In the genomic region with DNA sequence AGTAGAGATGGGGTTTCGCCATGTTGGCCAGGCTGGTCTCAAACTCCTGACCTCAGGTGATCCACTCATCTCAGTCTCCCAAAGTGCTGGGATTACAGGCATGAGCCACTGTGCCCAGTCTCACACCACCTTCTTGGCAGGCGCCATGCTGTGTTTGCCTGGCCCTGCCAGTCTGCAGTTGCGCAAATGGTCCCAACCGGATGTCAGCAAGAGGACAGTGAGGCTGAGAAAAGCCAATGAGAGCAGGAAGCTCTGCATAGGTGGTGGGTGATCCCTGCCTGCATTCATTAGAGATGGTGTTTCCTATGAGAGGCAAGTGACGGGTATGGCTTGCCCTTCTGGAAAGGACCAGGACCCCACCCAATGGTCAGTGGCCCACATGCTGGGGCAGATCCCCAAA, we compare ENCODE assay signal across 20 cellular contexts. TPM values are rescaled to one million over a fixed set of nuclear protein-coding genes. Genes with fewer than 3 reads are reported as not detected.
A peak's percentile ranks its signal among the peaks of the same experiment; 100 is the strongest.
DNase-seq lines count a peak whose midpoint lies in the region; ATAC-seq, FAIRE-seq and TF ChIP-seq lines count a peak whose summit lies in the region.
"Had no signal": no experiment of that assay in that cellular context is flagged by ENCODE, and none has a peak within 500 bp of the region (broad histone marks: within the 10 kb centered on the region; RNA-seq: fewer than 3 reads in every experiment).

No MANE protein-coding gene starts in this region.

- ATAC-seq in upper lobe of right lung = peak; percentile 2
- no peak for ATAC-seq in HG02885 (IDR thresholded peaks at IDR 0.05; ENCODE audit: poor library complexity, unreplicated experiment)
- ATAC-seq in HG03354 (IDR thresholded peaks at IDR 0.05; ENCODE audit: poor library complexity, severe bottlenecking, unreplicated experiment) = no peak
- ATAC-seq: GM12878 had no signal

- intact Hi-C loops in MCF 10A (cut with micrococcal nuclease) (no loop called here), mammary epithelial cell (cut with micrococcal nuclease) (no loop called here), endothelial cell of umbilical vein (cut with micrococcal nuclease) (no loop called here), upper lobe of right lung (cut with DNase I) (no loop called here)

- no peak overlapping the region for H3K4me2 ChIP-seq in mammary epithelial cell (ENCODE audit: insufficient read depth, low read depth, low read length)
- H3K4me2 ChIP-seq in endothelial cell of umbilical vein (ENCODE audit: insufficient read depth, low read length) = no peak overlapping the region
- H3K4me2 ChIP-seq: BLaER1, KMS-11 had no signal

- H3K4me1 ChIP-seq in mammary epithelial cell (ENCODE audit: insufficient read depth, low read length) (peaks cover 24% of the 10 kb centered on the region), endothelial cell of umbilical vein (ENCODE audit: control insufficient read depth, extremely low read depth, insufficient read depth, low read length) (peaks cover 85% of the 10 kb centered on the region), muscle layer of duodenum (ENCODE audit: control insufficient read depth in 1 of 2, insufficient read depth in 2 of 2, low read length in 2 of 2) (peaks cover 0 to 3% of the 10 kb centered on the region in 2 donors), upper lobe of right lung (peaks cover 71% of the 10 kb centered on the region)

- H3K36me3 ChIP-seq in mammary epithelial cell (ENCODE audit: insufficient read depth, low read length) (no peaks in the 10 kb centered on the region), endothelial cell of umbilical vein (ENCODE audit: control insufficient read depth in 2 of 2, extremely low read depth in 1 of 2, insufficient read depth in 2 of 2, low read length in 2 of 2) (peaks cover 4 to 17% of the 10 kb centered on the region in 2 experiments), muscle layer of duodenum (ENCODE audit: control insufficient read depth in 1 of 2, insufficient read depth in 2 of 2, low read length in 2 of 2) (no peaks in the 10 kb centered on the region), upper lobe of right lung (no peaks in the 10 kb centered on the region)
- H3K36me3 ChIP-seq: BLaER1 had no signal

- 100% methylated on average over 3 of the region's 5 CpGs for WGBS in mammary epithelial cell (ENCODE audit: low coverage, missing lambda C conversion rate)

- H3K79me2 ChIP-seq in mammary epithelial cell (ENCODE audit: insufficient read depth, low read length) (no peaks in the 10 kb centered on the region), endothelial cell of umbilical vein (ENCODE audit: control insufficient read depth, insufficient read depth, low read length) (no peaks in the 10 kb centered on the region)

- in situ Hi-C loops in mammary epithelial cell (cut with MboI; ENCODE audit: low sequenced_read_pairs in 2 of 2) = no loop called here

- CTCF ChIA-PET in MCF 10A (lab: Yijun Ruan, JAX) = interaction anchor here (0.7 to 1.4 kb wide), 3 partner anchors 12 to 91 kb away, joined by 3 to 8 read pairs (median 3); no protein-coding TSS in a partner anchor
- CTCF ChIA-PET in mammary epithelial cell (lab: Charles Lee; ENCODE audit: low non-redundant PET) = no interaction called here
- CTCF ChIA-PET in endothelial cell of umbilical vein (lab: Charles Lee) = interaction anchor here (0.5 to 1.6 kb wide), 2 partner anchors 12 to 220 kb away, joined by 3 to 7 read pairs; no protein-coding TSS in a partner anchor

- peak overlapping the region; percentile 89 for H3K27ac Mint-ChIP-seq in MCF 10A (ENCODE audit: low read depth, unreplicated experiment)
- H3K27ac Mint-ChIP-seq: activated CD4-positive, alpha-beta T cell treated with anti-CD3 and anti-CD28 coated beads, Interleukin-2, amount 10 ng/mL, durations not matched to agents 7 days and 5 days had no signal

- H3K9me3 Mint-ChIP-seq in MCF 10A (ENCODE audit: unreplicated experiment) = no peaks in the 10 kb centered on the region
- H3K9me3 Mint-ChIP-seq: activated CD4-positive, alpha-beta T cell treated with anti-CD3 and anti-CD28 coated beads, Interleukin-2, amount 10 ng/mL, durations not matched to agents 7 days and 5 days had no signal

- no peak overlapping the region for H3K9ac ChIP-seq in mammary epithelial cell (ENCODE audit: insufficient read depth, low read length)
- H3K9ac ChIP-seq in endothelial cell of umbilical vein (replicated peaks; ENCODE audit: extremely low read depth, insufficient read depth, low read length) = no peak overlapping the region
- H3K9ac ChIP-seq: BLaER1, KMS-11 had no signal

- H4K20me1 ChIP-seq in mammary epithelial cell (ENCODE audit: insufficient read depth, low read length) (no peaks in the 10 kb centered on the region), endothelial cell of umbilical vein (replicated peaks; ENCODE audit: control insufficient read depth, extremely low read depth, insufficient read depth, low read length) (no peaks in the 10 kb centered on the region)
- H4K20me1 ChIP-seq: BLaER1 had no signal

- no peaks in the 10 kb centered on the region for H3K36me3 Mint-ChIP-seq in MCF 10A (ENCODE audit: insufficient read depth, unreplicated experiment)

- no peak for TF ChIP-seq CTCF in MCF 10A (IDR thresholded peaks at IDR 0.05; ENCODE audit: unreplicated experiment)
- TF ChIP-seq CTCF in mammary epithelial cell (conservative IDR thresholded peaks at IDR 0.05 in 1 of 2, IDR thresholded peaks at IDR 0.05 in 1 of 2; ENCODE audit: extremely low read depth in 1 of 2, insufficient read depth in 1 of 2, low read depth in 1 of 2, low read length in 2 of 2) = no peak
- TF ChIP-seq CTCF in endothelial cell of umbilical vein (IDR thresholded peaks at IDR 0.05; ENCODE audit: extremely low read depth in 1 of 2, insufficient read depth in 1 of 2, low read depth in 1 of 2, low read length in 2 of 2) = no peak
- TF ChIP-seq CTCF in upper lobe of right lung (IDR thresholded peaks at IDR 0.05) = no peak

- no peak overlapping the region for H2AFZ ChIP-seq in mammary epithelial cell (ENCODE audit: low read depth, low read length)
- no peak overlapping the region for H2AFZ ChIP-seq in endothelial cell of umbilical vein (ENCODE audit: low read depth, low read length)

- POLR2A ChIA-PET in MCF 10A (lab: Yijun Ruan, JAX) (interaction anchor here (0.9 kb wide), 1 partner anchor 22 kb away, joined by 3 read pairs; no protein-coding TSS in a partner anchor), endothelial cell of umbilical vein (lab: Charles Lee) (no interaction called here)

- H3K27ac ChIP-seq in mammary epithelial cell (ENCODE audit: insufficient read depth, low read depth, low read length) (no peak overlapping the region), endothelial cell of umbilical vein (ENCODE audit: insufficient read depth, low read depth, low read length) (peak overlapping the region; percentile 32), muscle layer of duodenum (ENCODE audit: low read length) (peak overlapping the region; percentile 52), upper lobe of right lung (peak overlapping the region; percentile 65)
- H3K27ac ChIP-seq: BLaER1, KMS-11 had no signal

- H3K9me3 ChIP-seq in mammary epithelial cell (replicated peaks; ENCODE audit: insufficient read depth, low read length) = no peaks in the 10 kb centered on the region
- no peaks in the 10 kb centered on the region for H3K9me3 ChIP-seq in endothelial cell of umbilical vein (replicated peaks; ENCODE audit: control insufficient read depth, insufficient read depth, low read length)
- H3K9me3 ChIP-seq in muscle layer of duodenum (ENCODE audit: control insufficient read depth in 1 of 2, low read length in 2 of 2) = no peaks in the 10 kb centered on the region
- no peaks in the 10 kb centered on the region for H3K9me3 ChIP-seq in upper lobe of right lung
- H3K9me3 ChIP-seq: BLaER1 had no signal

- DNase-seq in MCF 10A (ENCODE audit: unreplicated experiment) = peak; percentile 91
- DNase-seq in mammary epithelial cell = no peak
- DNase-seq in endothelial cell of umbilical vein (ENCODE audit: low read depth, low spot score) = no peak
- no peak for DNase-seq in upper lobe of right lung
- DNase-seq in cortex of kidney (lab: John Stamatoyannopoulos, UW) = no peak
- DNase-seq: activated CD4-positive, alpha-beta T cell treated with anti-CD3 and anti-CD28 coated beads, Interleukin-2, amount 10 ng/mL, durations not matched to agents 7 days and 5 days; activated naive CD4-positive, alpha-beta T cell treated with Interleukin-2 at 50 U/mL for 16 hours; DMS 273 treated with DMSO at 0.1 percent for 48 hours; NCI-H1417 treated with DMSO at 0.1 percent for 48 hours; NCI-H2227 treated with DMSO at 0.1 percent for 48 hours; stimulated activated CD4-positive, alpha-beta T cell treated with anti-CD3 and anti-CD28 coated beads, Interleukin-4, amount 100 ng/mL, for 1 hour had no signal

- no peaks in the 10 kb centered on the region for H3K27me3 ChIP-seq in mammary epithelial cell (ENCODE audit: insufficient read depth, low read length)
- no peaks in the 10 kb centered on the region for H3K27me3 ChIP-seq in endothelial cell of umbilical vein (ENCODE audit: control insufficient read depth in 2 of 2, insufficient read depth in 2 of 2, low read length in 2 of 2)
- no peaks in the 10 kb centered on the region for H3K27me3 ChIP-seq in muscle layer of duodenum (ENCODE audit: low read depth, low read length)
- H3K27me3 ChIP-seq in upper lobe of right lung = no peaks in the 10 kb centered on the region
- H3K27me3 ChIP-seq: BLaER1 had no signal

- FAIRE-seq in endothelial cell of umbilical vein (lab: Jason Lieb, UNC) = no peak
- FAIRE-seq: colon, G401.6, GM12878 had no signal

- dilution Hi-C loops in mammary epithelial cell (cut with HindIII; ENCODE audit: low sequenced_read_pairs) = no loop called here
- dilution Hi-C loops in endothelial cell of umbilical vein (cut with MboI; ENCODE audit: extremely low pct_ligation_motif_present, low sequenced_read_pairs) = no loop called here

- H3K4me3 ChIP-seq in mammary epithelial cell (replicated peaks in 1 of 3; ENCODE audit: insufficient read depth in 1 of 3, low read depth in 2 of 3, low read length in 3 of 3) (no peak overlapping the region), endothelial cell of umbilical vein (replicated peaks in 1 of 3; ENCODE audit: insufficient read depth in 1 of 3, low read depth in 1 of 3, low read length in 3 of 3) (no peak overlapping the region), muscle layer of duodenum (ENCODE audit: low read depth in 1 of 2, low read length in 2 of 2) (no peak overlapping the region), upper lobe of right lung (no peak overlapping the region)
- H3K4me3 ChIP-seq: BLaER1, GM12878 had no signal

- no peaks in the 10 kb centered on the region for H3K9me1 ChIP-seq in endothelial cell of umbilical vein (replicated peaks; ENCODE audit: control insufficient read depth, extremely low read depth, insufficient read depth, low read length)

- no peak for TF ChIP-seq POLR2A in endothelial cell of umbilical vein (IDR thresholded peaks at IDR 0.05; ENCODE audit: low read depth, low read length)

- H3K4me3 Mint-ChIP-seq in MCF 10A (ENCODE audit: unreplicated experiment) = no peak overlapping the region
- H3K4me3 Mint-ChIP-seq: activated CD4-positive, alpha-beta T cell treated with anti-CD3 and anti-CD28 coated beads, Interleukin-2, amount 10 ng/mL, durations not matched to agents 7 days and 5 days had no signal

- BruUV-seq in MCF 10A (replicated peaks; lab: Mats Ljungman, UMichigan) (no TSS peak), mammary epithelial cell (replicated peaks; lab: Mats Ljungman, UMichigan) (no TSS peak), endothelial cell of umbilical vein (replicated peaks; lab: Mats Ljungman, UMichigan) (no TSS peak)

- H3K27me3 Mint-ChIP-seq in MCF 10A (ENCODE audit: insufficient read depth, unreplicated experiment) = no peaks in the 10 kb centered on the region
- H3K27me3 Mint-ChIP-seq: activated CD4-positive, alpha-beta T cell treated with anti-CD3 and anti-CD28 coated beads, Interleukin-2, amount 10 ng/mL, durations not matched to agents 7 days and 5 days had no signal

- H3K4me1 Mint-ChIP-seq in MCF 10A (ENCODE audit: insufficient read depth, unreplicated experiment) = peaks cover 42% of the 10 kb centered on the region

RNA-seq across cellular contexts. Expression of gene PECAM1, which starts 59.3 kb away (rescaled TPM):
- total RNA-seq in MCF 10A (2022) (0.12 and 0.23 TPM in 2 replicates), mammary epithelial cell (under 1 TPM in 1 of 2 donors, not detected in 1; 0.42 TPM), endothelial cell of umbilical vein (1,037 and 1,131 TPM in 2 replicates), upper lobe of right lung (631 TPM)
- polyA plus RNA-seq in mammary epithelial cell (0.01 TPM), endothelial cell of umbilical vein (621 and 832 TPM in 2 replicates)
- polyA minus RNA-seq in mammary epithelial cell (not detected), endothelial cell of umbilical vein (4,612 and 5,290 TPM in 2 replicates)
- polyA plus RNA-seq in endothelial cell of umbilical vein (2011; cell fraction: cytosol; rRNA removed) = 493 and 552 TPM in 2 replicates
- 383 and 504 TPM in 2 replicates for polyA plus RNA-seq in endothelial cell of umbilical vein (2011; cell fraction: nucleus; rRNA removed)
- polyA plus RNA-seq in endothelial cell of umbilical vein (2012) = 893 and 1,063 TPM in 2 replicates
- polyA minus RNA-seq in endothelial cell of umbilical vein (2011; cell fraction: cytosol; rRNA and poly(A)+ RNA removed) = not detected
- polyA minus RNA-seq in endothelial cell of umbilical vein (2011; cell fraction: nucleus; rRNA and poly(A)+ RNA removed) = 645 and 1,088 TPM in 2 replicates
- total RNA-seq: A172 had no signal

Comparison
In these comparisons a context has a peak if more than half of its experiments do, and no peak if none do; other contexts are left out.
1. RNA of gene PECAM1, which starts 59.3 kb away (total RNA-seq): 1,037 to 1,131 TPM in endothelial cell of umbilical vein and 631 TPM in upper lobe of right lung (single experiment); 0.42 TPM in mammary epithelial cell and 0.12 to 0.23 TPM in MCF 10A; every median in the first group is over 100 times any median in the second.